ENCODE assay signal across 21 cellular contexts in genomic region chr5:142056831-142057696, GRCh38. TPM values are rescaled to one million over a fixed set of nuclear protein-coding genes. Genes with fewer than 3 reads are reported as not detected.
A peak's percentile ranks its signal among the peaks of the same experiment; 100 is the strongest.
DNase-seq lines count a peak whose midpoint lies in the region; ATAC-seq and TF ChIP-seq lines count a peak whose summit lies in the region.
"Had no signal": no experiment of that assay in that cellular context is flagged by ENCODE, and none has a peak within 500 bp of the region (broad histone marks: within the 10 kb centered on the region; RNA-seq: fewer than 3 reads in every experiment).

No MANE protein-coding gene starts in this region.

- H4K91ac ChIP-seq in neuronal stem cell (ENCODE audit: low read depth, low read length, poor library complexity) = no peak overlapping the region

- no peak for TF ChIP-seq CTCF in A673 (conservative IDR thresholded peaks at IDR 0.05; ENCODE audit: low read depth, low read length)
- no peak for TF ChIP-seq CTCF in PC-9 (conservative IDR thresholded peaks at IDR 0.05)
- no peak for TF ChIP-seq CTCF in chondrocyte (IDR thresholded peaks at IDR 0.05)

- H3K27me3 ChIP-seq in A673 (replicated peaks; ENCODE audit: insufficient read depth, low read depth, low read length, poor library complexity) (no peaks in the 10 kb centered on the region), PC-9 (ENCODE audit: insufficient read depth, low read depth) (no peaks in the 10 kb centered on the region), neuronal stem cell (ENCODE audit: control insufficient read depth in 3 of 3, insufficient read depth in 3 of 3, low read depth in 1 of 3, low read length in 3 of 3) (no peaks in the 10 kb centered on the region)
- H3K27me3 ChIP-seq in CD8-positive, alpha-beta memory T cell (ENCODE audit: insufficient read depth, low read length, poor library complexity, severe bottlenecking) = no peaks in the 10 kb centered on the region
- H3K27me3 ChIP-seq: esophagus squamous epithelium, spleen had no signal

- no peaks in the 10 kb centered on the region for H3K9me3 Mint-ChIP-seq in chondrocyte (ENCODE audit: low read depth)
- no peaks in the 10 kb centered on the region for H3K9me3 Mint-ChIP-seq in CD8-positive, alpha-beta memory T cell
- H3K9me3 Mint-ChIP-seq: activated B cell treated with CpG ODN at 0.5 μM for 24 hours, naive B cell had no signal

- no peak overlapping the region for H2BK120ac ChIP-seq in neuronal stem cell (ENCODE audit: low read depth, low read length)

- no peak overlapping the region for H2BK15ac ChIP-seq in neuronal stem cell (ENCODE audit: low read length)

- BruUV-seq in A673 (replicated peaks; lab: Mats Ljungman, UMichigan) (no TSS peak), PC-9 (replicated peaks; lab: Mats Ljungman, UMichigan) (no TSS peak)

- H4K20me1 ChIP-seq in PC-9 (ENCODE audit: insufficient read depth) = no peaks in the 10 kb centered on the region

- no peak overlapping the region for H3K14ac ChIP-seq in neuronal stem cell (ENCODE audit: low read length)

- DNase-seq in A673 (ENCODE audit: low spot score) (peak; percentile 86), PC-9 (no peak), chondrocyte (ENCODE audit: low spot score) (no peak), neuronal stem cell (ENCODE audit: low spot score) (no peak), left ventricle myocardium superior (no peak), NCI-H2029 treated with DMSO at 0.1 percent for 48 hours (lab: John Stamatoyannopoulos, UW) (no peak)
- DNase-seq in CD8-positive, alpha-beta memory T cell = no peak
- DNase-seq: activated B cell treated with CpG ODN at 0.5 μM for 24 hours; central memory CD4-positive, alpha-beta T cell; effector CD8-positive, alpha-beta T cell; esophagus squamous epithelium; glutamatergic neuron; IMR-90; lower lobe of right lung; naive B cell; NCI-H1930; NCI-H446 treated with DMSO at 0.1 percent for 48 hours; psoas muscle; spleen; T-helper 2 cell had no signal

- H3K27ac ChIP-seq in A673 (ENCODE audit: low read depth, low read length, poor library complexity, severe bottlenecking) = peak overlapping the region; percentile 39
- H3K27ac ChIP-seq in PC-9 = peak overlapping the region; percentile 88
- no peak overlapping the region for H3K27ac ChIP-seq in neuronal stem cell (replicated peaks; ENCODE audit: low read length)
- H3K27ac ChIP-seq in CD8-positive, alpha-beta memory T cell (ENCODE audit: low read depth, low read length) = no peak overlapping the region
- H3K27ac ChIP-seq: lower lobe of right lung, psoas muscle, spleen had no signal

- no peak overlapping the region for H3K4me3 Mint-ChIP-seq in chondrocyte (ENCODE audit: unreplicated experiment)
- no peak overlapping the region for H3K4me3 Mint-ChIP-seq in CD8-positive, alpha-beta memory T cell
- H3K4me3 Mint-ChIP-seq: activated B cell treated with CpG ODN at 0.5 μM for 24 hours, naive B cell had no signal

- H3K23ac ChIP-seq in neuronal stem cell (ENCODE audit: low read depth, low read length, poor library complexity) = no peak overlapping the region

- H3K36me3 ChIP-seq in A673 (ENCODE audit: insufficient read depth, low read length, poor library complexity, severe bottlenecking) (no peaks in the 10 kb centered on the region), PC-9 (ENCODE audit: low read depth) (no peaks in the 10 kb centered on the region), neuronal stem cell (replicated peaks in 1 of 2; ENCODE audit: control insufficient read depth in 2 of 2, insufficient read depth in 2 of 2, low read length in 2 of 2) (no peaks in the 10 kb centered on the region)
- no peaks in the 10 kb centered on the region for H3K36me3 ChIP-seq in CD8-positive, alpha-beta memory T cell (ENCODE audit: insufficient read depth, low read length)
- H3K36me3 ChIP-seq: esophagus squamous epithelium, lower lobe of right lung, spleen had no signal

- H2AFZ ChIP-seq in PC-9 = no peak overlapping the region
- peak overlapping the region; percentile 39 for H2AFZ ChIP-seq in neuronal stem cell (ENCODE audit: low read length)

- H3K4me1 ChIP-seq in A673 (ENCODE audit: insufficient read depth, low read length, poor library complexity, severe bottlenecking) (peaks cover 55% of the 10 kb centered on the region), PC-9 (replicated peaks; ENCODE audit: insufficient read depth) (peaks cover 53% of the 10 kb centered on the region), neuronal stem cell (ENCODE audit: control insufficient read depth in 2 of 2, insufficient read depth in 1 of 2, low read depth in 1 of 2, low read length in 2 of 2) (peaks cover 0 to 19% of the 10 kb centered on the region in 2 donors)
- no peaks in the 10 kb centered on the region for H3K4me1 ChIP-seq in CD8-positive, alpha-beta memory T cell (ENCODE audit: insufficient read depth, low read length)

- H2BK12ac ChIP-seq in neuronal stem cell (ENCODE audit: low read length) = no peak overlapping the region

- ATAC-seq in left ventricle myocardium superior = no peak
- ATAC-seq in HG03045 (IDR thresholded peaks at IDR 0.05; ENCODE audit: unreplicated experiment) = no peak
- ATAC-seq: lower lobe of right lung had no signal

- peak overlapping the region; percentile 29 for H3K4me2 ChIP-seq in PC-9
- H3K4me2 ChIP-seq in neuronal stem cell (ENCODE audit: insufficient read depth, low read length, poor library complexity, severe bottlenecking) = no peak overlapping the region

- intact Hi-C loops in A673 (cut with micrococcal nuclease; ENCODE audit: unreplicated experiment) = loop anchor here (2.0 to 5.0 kb wide), 2 partner anchors 52 to 70 kb away; partner anchors contain the start of gene NDFIP1
- intact Hi-C loops in PC-9 (cut with micrococcal nuclease; ENCODE audit: unreplicated experiment) = no loop called here
- intact Hi-C loops in left ventricle myocardium superior (cut with micrococcal nuclease) = no loop called here

- H3K4me1 Mint-ChIP-seq in chondrocyte (ENCODE audit: low read depth) = peaks cover 23% of the 10 kb centered on the region
- H3K4me1 Mint-ChIP-seq in CD8-positive, alpha-beta memory T cell = peaks cover 0 to 5% (median 3%) of the 10 kb centered on the region in 3 donors
- H3K4me1 Mint-ChIP-seq: activated B cell treated with CpG ODN at 0.5 μM for 24 hours, naive B cell had no signal

- WGBS in neuronal stem cell (ENCODE audit: extremely low coverage in 2 of 2, insufficient read length in 2 of 2, insufficient replicate concordance in 1 of 2), 2 donors = no CpG with 5 or more reads among the region's 5 CpGs

- H3K27ac Mint-ChIP-seq in chondrocyte (ENCODE audit: unreplicated experiment) = peak overlapping the region; percentile 27
- H3K27ac Mint-ChIP-seq in CD8-positive, alpha-beta memory T cell = no peak overlapping the region
- H3K27ac Mint-ChIP-seq: activated B cell treated with CpG ODN at 0.5 μM for 24 hours, naive B cell had no signal

- no peaks in the 10 kb centered on the region for H3K9me3 ChIP-seq in A673 (ENCODE audit: low read depth, low read length, poor library complexity, severe bottlenecking)
- H3K9me3 ChIP-seq in PC-9 (ENCODE audit: insufficient read depth, low read depth) = no peaks in the 10 kb centered on the region
- H3K9me3 ChIP-seq in neuronal stem cell (replicated peaks in 1 of 2; ENCODE audit: control insufficient read depth in 2 of 2, insufficient read depth in 1 of 2, low read depth in 1 of 2, low read length in 2 of 2) = no peaks in the 10 kb centered on the region
- H3K9me3 ChIP-seq in CD8-positive, alpha-beta memory T cell (ENCODE audit: low read length) = no peaks in the 10 kb centered on the region
- H3K9me3 ChIP-seq: esophagus squamous epithelium, lower lobe of right lung, psoas muscle, spleen had no signal

- no peaks in the 10 kb centered on the region for H3K36me3 Mint-ChIP-seq in chondrocyte (ENCODE audit: low read depth)
- H3K36me3 Mint-ChIP-seq in CD8-positive, alpha-beta memory T cell = no peaks in the 10 kb centered on the region
- H3K36me3 Mint-ChIP-seq: naive B cell had no signal

- H3K9me2 ChIP-seq in PC-9 (ENCODE audit: insufficient read depth) = no peaks in the 10 kb centered on the region

- POLR2A ChIA-PET in A673 (lab: Charles Lee; ENCODE audit: low non-redundant PET) (no interaction called here), PC-9 (lab: Charles Lee; ENCODE audit: unreplicated experiment) (interaction anchor here (0.6 kb wide), 1 partner anchor 98 kb away, joined by 3 read pairs; no protein-coding TSS in a partner anchor)
- POLR2A ChIA-PET in CD8-positive, alpha-beta memory T cell (lab: Charles Lee) = no interaction called here

- H2AK5ac ChIP-seq in neuronal stem cell (ENCODE audit: low read depth, low read length) = no peak overlapping the region

- no peak overlapping the region for H4K8ac ChIP-seq in neuronal stem cell (ENCODE audit: low read depth, low read length)

- H2BK5ac ChIP-seq in neuronal stem cell (ENCODE audit: low read length) = no peak overlapping the region

- no peaks in the 10 kb centered on the region for H3K79me1 ChIP-seq in neuronal stem cell (ENCODE audit: low read depth, low read length)

- H3K4ac ChIP-seq in neuronal stem cell (ENCODE audit: low read length) = no peak overlapping the region

- no peaks in the 10 kb centered on the region for H3K79me2 ChIP-seq in PC-9 (ENCODE audit: low read depth)

- CTCF ChIA-PET in A673 (lab: Charles Lee) (no interaction called here), PC-9 (lab: Charles Lee) (no interaction called here)
- CTCF ChIA-PET in CD8-positive, alpha-beta memory T cell (lab: Charles Lee) = interaction anchor here (1.4 kb wide), 2 partner anchors 49 to 67 kb away, joined by 3 read pairs; no protein-coding TSS in a partner anchor

- H3K9ac ChIP-seq in neuronal stem cell (ENCODE audit: low read depth, low read length, poor library complexity) = no peak overlapping the region

- no peak overlapping the region for H3K4me3 ChIP-seq in A673 (ENCODE audit: low read depth, low read length, poor library complexity, severe bottlenecking)
- no peak overlapping the region for H3K4me3 ChIP-seq in PC-9
- H3K4me3 ChIP-seq in neuronal stem cell (ENCODE audit: low read length in 2 of 2) = no peak overlapping the region
- H3K4me3 ChIP-seq in CD8-positive, alpha-beta memory T cell (ENCODE audit: low read length) = no peak overlapping the region
- H3K4me3 ChIP-seq: esophagus squamous epithelium, lower lobe of right lung, psoas muscle, spleen had no signal

- peaks cover 47% of the 10 kb centered on the region for H3F3A ChIP-seq in PC-9 (ENCODE audit: insufficient read depth, low read depth)

- no peaks in the 10 kb centered on the region for H3K27me3 Mint-ChIP-seq in chondrocyte (ENCODE audit: low read depth)
- peaks cover 0 to 3% of the 10 kb centered on the region in 2 donors for H3K27me3 Mint-ChIP-seq in CD8-positive, alpha-beta memory T cell

- H3K18ac ChIP-seq in neuronal stem cell (ENCODE audit: low read length) = no peak overlapping the region

RNA-seq across cellular contexts. Expression of gene GNPDA1, which starts 44.2 kb away (rescaled TPM):
- total RNA-seq in A673 (2021) (46.7 and 52.4 TPM in 2 replicates), PC-9 (2021) (46.5 and 54.1 TPM in 2 replicates), chondrocyte (31.2 to 41.8 TPM (median 34.5 TPM) in 3 replicates), left ventricle myocardium superior (20.2 TPM)
- 83.7 TPM for polyA plus RNA-seq in neuronal stem cell (2013, experiment 1 of 2)
- polyA plus RNA-seq in neuronal stem cell (2013, experiment 2 of 2) = 84.0 TPM
- 10 to 100 TPM; 62.4 to 70.0 TPM for total RNA-seq in CD8-positive, alpha-beta memory T cell
- polyA plus RNA-seq in CD8-positive, alpha-beta memory T cell = 32.5 TPM

RNA-seq across cellular contexts. Expression of gene NDFIP1, which starts 51.5 kb away (rescaled TPM):
- total RNA-seq in A673 (2021) (47.6 and 49.3 TPM in 2 replicates), PC-9 (2021) (40.7 and 40.9 TPM in 2 replicates), chondrocyte (62.1 to 64.2 TPM (median 63.8 TPM) in 3 replicates), left ventricle myocardium superior (54.3 TPM)
- polyA plus RNA-seq in neuronal stem cell (2013, experiment 1 of 2) = 29.0 TPM
- 29.1 TPM for polyA plus RNA-seq in neuronal stem cell (2013, experiment 2 of 2)
- total RNA-seq in CD8-positive, alpha-beta memory T cell = 10 to 100 TPM; 81.3 to 84.4 TPM
- polyA plus RNA-seq in CD8-positive, alpha-beta memory T cell = 58.3 TPM

Comparison
In these comparisons a context has a peak if more than half of its experiments do, and no peak if none do; other contexts are left out.
1. H3K27ac ChIP-seq: peak in A673 (single experiment) and PC-9 (single experiment); none in neuronal stem cell (single experiment) and CD8-positive, alpha-beta memory T cell (single experiment).